17 cellular contexts compared by ENCODE assay signal in genomic region chr13:74036373-74036772, GRCh38.
DNase-seq lines count a peak whose midpoint lies in the region; ATAC-seq and TF ChIP-seq lines count a peak whose summit lies in the region.
"Had no signal": no experiment of that assay in that cellular context is flagged by ENCODE, and none has a peak within 500 bp of the region (broad histone marks: within the 10 kb centered on the region; RNA-seq: fewer than 3 reads in every experiment).

No MANE protein-coding gene starts in this region.

- POLR2A ChIA-PET in CD4-positive, alpha-beta T cell (lab: Charles Lee) = interaction anchor here (1.4 kb wide), 2 partner anchors 9 to 102 kb away, joined by 3 to 4 read pairs; no protein-coding TSS in a partner anchor

- ATAC-seq in CD4-positive, alpha-beta T cell (ENCODE audit: poor library complexity) = no peak
- ATAC-seq: activated CD8-positive, alpha-beta T cell treated with anti-CD3 and anti-CD28 coated beads, Interleukin-2, amount 10 ng/mL, durations not matched to agents 7 days and 5 days; left lung; natural killer cell had no signal

- whole genome bisulfite sequencing in mammary epithelial cell (ENCODE audit: low coverage, missing lambda C conversion rate) = 3% methylated on average over 2 of the region's 2 CpGs

- H3K4me3 Mint-ChIP-seq in CD4-positive, alpha-beta T cell = peak overlapping the region; percentile 6
- H3K4me3 Mint-ChIP-seq: activated CD8-positive, alpha-beta T cell treated with anti-CD3 and anti-CD28 coated beads, Interleukin-2, amount 10 ng/mL, durations not matched to agents 7 days and 5 days; B cell; brain had no signal

- no peak for DNase-seq in CD4-positive, alpha-beta T cell
- DNase-seq in HT-29 (ENCODE audit: low spot score) (peak; percentile 79), mammary epithelial cell (peak; percentile 87), kidney epithelial cell (ENCODE audit: low read depth) (peak; percentile 14), COLO668 (lab: John Stamatoyannopoulos, UW; ENCODE audit: unreplicated experiment) (no peak), BE2C (no peak), NCI-H2029 treated with DMSO at 0.1 percent for 48 hours (lab: John Stamatoyannopoulos, UW) (no peak), NCI-H2171 treated with DMSO at 0.1 percent for 48 hours (lab: John Stamatoyannopoulos, UW) (no peak)
- DNase-seq: activated CD8-positive, alpha-beta T cell treated with anti-CD3 and anti-CD28 coated beads, Interleukin-2, amount 10 ng/mL, durations not matched to agents 7 days and 5 days; activated effector memory CD4-positive, alpha-beta T cell treated with Interleukin-2 at 50 U/mL for 16 hours; foreskin melanocyte; left lung; natural killer cell; NCI-H187; transverse colon had no signal

- H3K4me3 ChIP-seq in mammary epithelial cell (replicated peaks in 1 of 3; ENCODE audit: insufficient read depth in 1 of 3, low read depth in 2 of 3, low read length in 3 of 3) = no peak overlapping the region
- H3K4me3 ChIP-seq in kidney epithelial cell (ENCODE audit: low read depth, low read length) = no peak overlapping the region
- no peak overlapping the region for H3K4me3 ChIP-seq in BE2C (ENCODE audit: low read depth, low read length)
- H3K4me3 ChIP-seq: left lung, transverse colon had no signal

- no TSS peak for BruUV-seq in mammary epithelial cell (replicated peaks; lab: Mats Ljungman, UMichigan)

- no peaks in the 10 kb centered on the region for H3K27me3 Mint-ChIP-seq in CD4-positive, alpha-beta T cell
- H3K27me3 Mint-ChIP-seq: B cell, brain had no signal

- H3K79me2 ChIP-seq in mammary epithelial cell (ENCODE audit: insufficient read depth, low read length) = peaks cover 54% of the 10 kb centered on the region

- peak overlapping the region; percentile 14 for H2AFZ ChIP-seq in mammary epithelial cell (ENCODE audit: low read depth, low read length)

- no peak overlapping the region for H3K9ac ChIP-seq in mammary epithelial cell (ENCODE audit: insufficient read depth, low read length)

- peaks cover 86% of the 10 kb centered on the region for H3K4me1 Mint-ChIP-seq in CD4-positive, alpha-beta T cell (ENCODE audit: low read depth)

- no peaks in the 10 kb centered on the region for H3K9me3 ChIP-seq in CD4-positive, alpha-beta T cell (ENCODE audit: control insufficient read depth, low read length)
- no peaks in the 10 kb centered on the region for H3K9me3 ChIP-seq in mammary epithelial cell (replicated peaks; ENCODE audit: insufficient read depth, low read length)
- no peaks in the 10 kb centered on the region for H3K9me3 ChIP-seq in BE2C
- H3K9me3 ChIP-seq: left lung, transverse colon had no signal

- no peaks in the 10 kb centered on the region for H4K20me1 ChIP-seq in mammary epithelial cell (ENCODE audit: insufficient read depth, low read length)

- no peaks in the 10 kb centered on the region for H3K9me3 Mint-ChIP-seq in CD4-positive, alpha-beta T cell
- H3K9me3 Mint-ChIP-seq: brain, natural killer cell had no signal

- H3K27me3 ChIP-seq in CD4-positive, alpha-beta T cell (ENCODE audit: control insufficient read depth, insufficient read depth, low read length) = no peaks in the 10 kb centered on the region
- H3K27me3 ChIP-seq in mammary epithelial cell (ENCODE audit: insufficient read depth, low read length) = no peaks in the 10 kb centered on the region
- no peaks in the 10 kb centered on the region for H3K27me3 ChIP-seq in kidney epithelial cell (ENCODE audit: control insufficient read depth, insufficient read depth, low read length)
- H3K27me3 ChIP-seq in BE2C = no peaks in the 10 kb centered on the region
- H3K27me3 ChIP-seq: left lung, transverse colon had no signal

- CTCF ChIA-PET in CD4-positive, alpha-beta T cell (lab: Charles Lee) = no interaction called here
- CTCF ChIA-PET in mammary epithelial cell (lab: Charles Lee; ENCODE audit: low non-redundant PET) = no interaction called here

- H3K36me3 Mint-ChIP-seq in CD4-positive, alpha-beta T cell (ENCODE audit: low read depth) = peaks cover 36% of the 10 kb centered on the region
- H3K36me3 Mint-ChIP-seq: brain, natural killer cell had no signal

- peak overlapping the region; percentile 60 for H3K27ac Mint-ChIP-seq in CD4-positive, alpha-beta T cell
- H3K27ac Mint-ChIP-seq: activated CD8-positive, alpha-beta T cell treated with anti-CD3 and anti-CD28 coated beads, Interleukin-2, amount 10 ng/mL, durations not matched to agents 7 days and 5 days; B cell had no signal

- peak overlapping the region; percentile 70 for H3K4me2 ChIP-seq in mammary epithelial cell (ENCODE audit: insufficient read depth, low read depth, low read length)

- H3K36me3 ChIP-seq in mammary epithelial cell (ENCODE audit: insufficient read depth, low read length) (no peaks in the 10 kb centered on the region), kidney epithelial cell (ENCODE audit: control insufficient read depth, insufficient read depth, low read length) (no peaks in the 10 kb centered on the region), BE2C (no peaks in the 10 kb centered on the region; the same call in 1 of the 2 replicates)
- H3K36me3 ChIP-seq: left lung, transverse colon had no signal

- TF ChIP-seq CTCF in CD4-positive, alpha-beta T cell (IDR thresholded peaks at IDR 0.05) = no peak
- TF ChIP-seq CTCF in mammary epithelial cell (conservative IDR thresholded peaks at IDR 0.05 in 1 of 2, IDR thresholded peaks at IDR 0.05 in 1 of 2; ENCODE audit: extremely low read depth in 1 of 2, insufficient read depth in 1 of 2, low read depth in 1 of 2, low read length in 2 of 2) (no peak), kidney epithelial cell (IDR thresholded peaks at IDR 0.05; ENCODE audit: insufficient read depth, low read length, poor library complexity, severe bottlenecking) (no peak), BE2C (IDR thresholded peaks at IDR 0.05; ENCODE audit: low read depth, low read length) (no peak)

- intact Hi-C loops in CD4-positive, alpha-beta T cell (cut with DNase I, micrococcal nuclease) = no loop called here
- intact Hi-C loops in mammary epithelial cell (cut with micrococcal nuclease) = loop anchor here (5.0 to 10.0 kb wide), 3 partner anchors 96 to 248 kb away; partner anchors contain the start of gene KLF12

- peaks cover 9% of the 10 kb centered on the region for H3K4me1 ChIP-seq in mammary epithelial cell (ENCODE audit: insufficient read depth, low read length)
- peaks cover 5% of the 10 kb centered on the region; the same call in 1 of the 2 replicates for H3K4me1 ChIP-seq in BE2C
- H3K4me1 ChIP-seq: left lung, transverse colon had no signal

- no peak overlapping the region for H3K27ac ChIP-seq in CD4-positive, alpha-beta T cell (ENCODE audit: low read depth, low read length)
- peak overlapping the region; percentile 10 for H3K27ac ChIP-seq in mammary epithelial cell (ENCODE audit: insufficient read depth, low read depth, low read length)
- H3K27ac ChIP-seq: left lung, transverse colon had no signal

- in situ Hi-C loops in mammary epithelial cell (cut with MboI; ENCODE audit: low sequenced_read_pairs in 2 of 2) = no loop called here

- dilution Hi-C loops in mammary epithelial cell (cut with HindIII; ENCODE audit: low sequenced_read_pairs) = no loop called here

Comparison
In these comparisons a context has a peak if more than half of its experiments do, and no peak if none do; other contexts are left out.
1. DNase-seq: peak in HT-29 (single experiment), mammary epithelial cell (single experiment) and kidney epithelial cell (single experiment); none in CD4-positive, alpha-beta T cell (0 of 10), COLO668 (single experiment), BE2C (single experiment), NCI-H2029 treated with DMSO at 0.1 percent for 48 hours (single experiment) and NCI-H2171 treated with DMSO at 0.1 percent for 48 hours (single experiment).